ENCODE assay signal across 8 cellular contexts in the genomic region with DNA sequence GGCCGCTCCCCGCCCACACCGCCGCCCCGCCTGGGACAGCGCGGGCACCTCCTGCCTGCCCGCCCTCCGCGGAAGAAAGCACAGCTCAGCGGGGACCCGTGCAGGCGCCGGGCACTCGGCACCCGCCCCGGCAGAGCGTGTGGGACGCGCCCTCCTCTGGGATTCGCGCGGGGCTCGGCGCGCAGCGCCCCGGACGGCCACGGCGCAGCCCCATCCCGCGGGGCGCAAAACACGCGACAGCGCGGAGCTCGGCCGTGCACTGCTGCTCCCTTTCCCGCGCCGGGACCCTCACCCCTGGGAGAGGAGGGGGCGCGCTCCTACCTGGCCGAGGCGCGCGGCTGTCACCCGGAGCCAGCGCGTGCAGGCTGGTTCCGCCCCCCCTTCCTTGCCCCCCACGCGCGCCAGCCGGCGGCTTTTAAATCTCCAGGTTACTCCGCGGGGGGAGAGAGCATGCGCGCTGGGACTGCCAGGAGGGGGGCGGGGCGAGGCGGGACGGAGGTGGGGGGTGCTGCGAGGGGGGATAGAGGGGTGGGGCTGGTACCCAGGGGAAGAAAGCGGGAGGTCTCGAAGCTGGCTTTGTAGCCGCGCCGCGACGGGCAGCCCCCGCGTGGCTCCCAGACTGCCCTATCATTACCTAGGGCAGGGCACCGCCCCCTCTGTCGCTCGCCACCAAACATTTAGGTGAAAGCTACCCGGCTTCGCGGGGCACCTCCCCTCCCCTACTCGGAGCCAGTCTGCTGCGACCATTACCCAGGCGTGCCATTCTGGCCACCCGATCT. TPM values are rescaled to one million over a fixed set of nuclear protein-coding genes. Genes with fewer than 3 reads are reported as not detected.
DNase-seq lines count a peak whose midpoint lies in the region; ATAC-seq, FAIRE-seq and TF ChIP-seq lines count a peak whose summit lies in the region.

A gene with protein sequence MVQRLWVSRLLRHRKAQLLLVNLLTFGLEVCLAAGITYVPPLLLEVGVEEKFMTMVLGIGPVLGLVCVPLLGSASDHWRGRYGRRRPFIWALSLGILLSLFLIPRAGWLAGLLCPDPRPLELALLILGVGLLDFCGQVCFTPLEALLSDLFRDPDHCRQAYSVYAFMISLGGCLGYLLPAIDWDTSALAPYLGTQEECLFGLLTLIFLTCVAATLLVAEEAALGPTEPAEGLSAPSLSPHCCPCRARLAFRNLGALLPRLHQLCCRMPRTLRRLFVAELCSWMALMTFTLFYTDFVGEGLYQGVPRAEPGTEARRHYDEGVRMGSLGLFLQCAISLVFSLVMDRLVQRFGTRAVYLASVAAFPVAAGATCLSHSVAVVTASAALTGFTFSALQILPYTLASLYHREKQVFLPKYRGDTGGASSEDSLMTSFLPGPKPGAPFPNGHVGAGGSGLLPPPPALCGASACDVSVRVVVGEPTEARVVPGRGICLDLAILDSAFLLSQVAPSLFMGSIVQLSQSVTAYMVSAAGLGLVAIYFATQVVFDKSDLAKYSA (minus strand): TSS at position 437 of the 779 bp plus-strand sequence. CDS start 15,853 bp downstream, outside the sequence.

- H3K27ac Mint-ChIP-seq in GM23338: peak within 1 kb of the TSS; percentile 70; the same call in 1 of the 2 replicates

- H3K36me3 Mint-ChIP-seq in GM23338 (ENCODE audit: low read depth): no peaks in the 10 kb centered on the region; the same call in 2 of the 3 replicates

- 0 out of 2 replicates have a peak, but pooled peaks cover 10% of the 10 kb centered on the region for H3F3A ChIP-seq in GM23338 (replicated peaks; ENCODE audit: low read depth)

- no peak within 1 kb of the TSS for H3K27ac ChIP-seq in GM23338 (ENCODE audit: low read depth)
- H3K27ac ChIP-seq in GM12878 (ENCODE audit: control insufficient read depth, insufficient read depth): no peak within 1 kb of the TSS
- H3K27ac ChIP-seq in iPS-20b (ENCODE audit: low read length): no peak within 1 kb of the TSS
- H3K27ac ChIP-seq in spleen: peak within 1 kb of the TSS in 7 of 8 donors; percentile 58 to 78 (median 69)

- CTCF ChIA-PET in BJ (lab: Yijun Ruan, JAX) (interaction anchor here (0.6 to 15.8 kb wide), 6 partner anchors 10 to 88 kb away, joined by 3 to 161 read pairs (median 6); no protein-coding TSS in a partner anchor), GM12878 (lab: Yijun Ruan, JAX) (interaction anchor here (1.0 to 31.9 kb wide), 5 partner anchors 9 to 91 kb away, joined by 4 to 1339 read pairs (median 28); no protein-coding TSS in a partner anchor)

- H3K9me3 ChIP-seq in GM12878 (replicated peaks; ENCODE audit: control insufficient read depth, insufficient read depth, low read length): no peaks in the 10 kb centered on the region
- no peaks in the 10 kb centered on the region for H3K9me3 ChIP-seq in iPS-20b (ENCODE audit: insufficient read depth, low read depth, low read length)
- H3K9me3 ChIP-seq in spleen: no peaks in the 10 kb centered on the region

- H3K9me3 Mint-ChIP-seq in GM23338: no peaks in the 10 kb centered on the region; the same call in 2 of the 3 replicates

- peaks cover 41% of the 10 kb centered on the region for H3K4me1 Mint-ChIP-seq in GM23338

- peaks cover 28% of the 10 kb centered on the region for H3K27me3 Mint-ChIP-seq in GM23338 (ENCODE audit: insufficient read depth, low read depth, poor library complexity)

- peaks cover 36% of the 10 kb centered on the region for H3K79me2 ChIP-seq in GM23338 (replicated peaks; ENCODE audit: insufficient read depth)
- H3K79me2 ChIP-seq in GM12878 (ENCODE audit: control insufficient read depth, insufficient read depth, low read length): no peaks in the 10 kb centered on the region

- no peak for FAIRE-seq in GM12878 (lab: Jason Lieb, UNC)

- H3K4me3 ChIP-seq in BJ (ENCODE audit: low read depth, low read length): peak within 1 kb of the TSS; percentile 58
- peak within 1 kb of the TSS; percentile 82 for H3K4me3 ChIP-seq in GM23338
- peak within 1 kb of the TSS; percentile 77 for H3K4me3 ChIP-seq in GM12878
- H3K4me3 ChIP-seq in iPS-20b (ENCODE audit: low read length): peak within 1 kb of the TSS; percentile 60
- H3K4me3 ChIP-seq in spleen: peak within 1 kb of the TSS; percentile 72 to 95 (median 75)

- H3K9ac ChIP-seq in GM12878 (ENCODE audit: control insufficient read depth, insufficient read depth, low read length): peak within 1 kb of the TSS; percentile 39; the same call in 1 of the 2 replicates
- peak within 1 kb of the TSS; percentile 49; the same call in 1 of the 2 replicates for H3K9ac ChIP-seq in iPS-20b (ENCODE audit: low read depth, low read length)

- TF ChIP-seq POLR2A in GM12878 (IDR thresholded peaks at IDR 0.05; ENCODE audit: low read depth, low read length) (no peak), spleen (IDR thresholded peaks at IDR 0.05) (no peak)

- no TSS peak for BruUV-seq in GM12878 (replicated peaks; lab: Mats Ljungman, UMichigan)

- intact Hi-C loops in GM12878 (cut with micrococcal nuclease; ENCODE audit: unreplicated experiment): no loop called here
- intact Hi-C loops in spleen (cut with DNase I; ENCODE audit: low total_unique reads): no loop called here

- H3K4me1 ChIP-seq in GM23338 (ENCODE audit: insufficient read depth): peaks cover 30% of the 10 kb centered on the region
- peaks cover 9% of the 10 kb centered on the region for H3K4me1 ChIP-seq in GM12878 (ENCODE audit: control insufficient read depth, insufficient read depth, low read length)
- peaks cover 20% of the 10 kb centered on the region for H3K4me1 ChIP-seq in iPS-20b (ENCODE audit: insufficient read depth, low read length)
- peaks cover 8 to 60% (median 41%) of the 10 kb centered on the region in 6 donors for H3K4me1 ChIP-seq in spleen

- H3K4me3 Mint-ChIP-seq in GM23338: peak within 1 kb of the TSS; percentile 79

- no peak for TF ChIP-seq EP300 in GM12878 (IDR thresholded peaks at IDR 0.05; ENCODE audit: borderline replicate concordance in 1 of 2, control insufficient read depth in 1 of 2, low read depth in 2 of 2, low read length in 2 of 2)

- H3K27me3 ChIP-seq in BJ (ENCODE audit: control insufficient read depth, insufficient read depth, low read length) (peaks cover 2% of the 10 kb centered on the region; the same call in 1 of the 2 replicates), GM23338 (ENCODE audit: insufficient read depth) (peaks cover 12% of the 10 kb centered on the region), GM12878 (replicated peaks in 1 of 2; ENCODE audit: control insufficient read depth in 2 of 2, insufficient read depth in 2 of 2, low read length in 1 of 2) (peaks cover 0 to 4% of the 10 kb centered on the region in 2 experiments; a peak in 1 of 4 replicates), iPS-20b (ENCODE audit: insufficient read depth, low read length) (peaks cover 12% of the 10 kb centered on the region), spleen (replicated peaks in 1 of 7) (peaks cover 0 to 28% (median 3%) of the 10 kb centered on the region in 7 donors)

- no peak for TF ChIP-seq RAD21 in GM12878 (IDR thresholded peaks at IDR 0.05; ENCODE audit: insufficient read depth, low read depth, low read length)

- RAD21 ChIA-PET in GM12878 (lab: Charles Lee; ENCODE audit: unreplicated experiment): interaction anchor here (1.4 to 6.7 kb wide), 4 partner anchors 11 to 30 kb away, joined by 3 to 36 read pairs (median 14); no protein-coding TSS in a partner anchor

- peak within 1 kb of the TSS; percentile 91 for H2AFZ ChIP-seq in GM23338
- peak within 1 kb of the TSS; percentile 65 for H2AFZ ChIP-seq in GM12878 (ENCODE audit: control insufficient read depth, low read depth, low read length)

- no peak for DNase-seq in BJ (ENCODE audit: low read depth)
- DNase-seq in GM23338 (ENCODE audit: low spot score): peak; percentile 74
- peak; percentile 57 for DNase-seq in RPMI8226
- no peak for DNase-seq in GM12878 (ENCODE audit: low read depth, low spot score)
- DNase-seq in spleen: peak; percentile 85
- no peak for DNase-seq in OCI-M2 (lab: John Stamatoyannopoulos, UW; ENCODE audit: unreplicated experiment)

- ATAC-seq in GM23338 (peak; percentile 66), GM12878 (peak; percentile 85), GM21515 (IDR thresholded peaks at IDR 0.05; ENCODE audit: unreplicated experiment) (no peak)

- H3K9me2 ChIP-seq in GM23338 (ENCODE audit: insufficient read depth): no peaks in the 10 kb centered on the region

- H3K4me2 ChIP-seq in GM23338: peak within 1 kb of the TSS; percentile 92
- peak within 1 kb of the TSS; percentile 90 for H3K4me2 ChIP-seq in GM12878 (ENCODE audit: control insufficient read depth, insufficient read depth)

- WGBS in GM12878 (ENCODE audit: insufficient coverage, insufficient replicate concordance, low lambda C conversion rate, missing lambda C conversion rate): under 1% methylated on average over 48 of the region's 86 CpGs
- WGBS in spleen, 5 donors: 1 to 4% (median 1%) methylated on average over 27 to 86 of the region's 86 CpGs

- H3K36me3 ChIP-seq in BJ (ENCODE audit: control insufficient read depth, insufficient read depth, low read length): no peaks in the 10 kb centered on the region
- no peaks in the 10 kb centered on the region for H3K36me3 ChIP-seq in GM23338 (ENCODE audit: insufficient read depth)
- no peaks in the 10 kb centered on the region for H3K36me3 ChIP-seq in GM12878 (ENCODE audit: control insufficient read depth in 2 of 2, insufficient read depth in 2 of 2, low read length in 1 of 2)
- no peaks in the 10 kb centered on the region for H3K36me3 ChIP-seq in iPS-20b (ENCODE audit: insufficient read depth, low read depth, low read length)
- no peaks in the 10 kb centered on the region for H3K36me3 ChIP-seq in spleen

- in situ Hi-C loops in GM12878 (cut with MboI): no loop called here

- peaks cover 4% of the 10 kb centered on the region; the same call in 1 of the 2 replicates for H4K20me1 ChIP-seq in GM23338 (replicated peaks; ENCODE audit: insufficient read depth)
- peaks cover 3% of the 10 kb centered on the region; the same call in 1 of the 2 replicates for H4K20me1 ChIP-seq in GM12878 (ENCODE audit: control insufficient read depth, insufficient read depth)

- SMC1A ChIA-PET in GM12878 (lab: Charles Lee; ENCODE audit: uncharacterized antibody, unreplicated experiment): interaction anchor here (0.8 to 7.2 kb wide), 5 partner anchors 8 to 31 kb away, joined by 3 to 62 read pairs (median 26); no protein-coding TSS in a partner anchor

- POLR2A ChIA-PET in BJ (lab: Charles Lee): no interaction called here
- POLR2A ChIA-PET in GM12878 (lab: Charles Lee): interaction anchor here (1.0 to 5.0 kb wide), 3 partner anchors 11 to 69 kb away, joined by 4 to 24 read pairs (median 21); no protein-coding TSS in a partner anchor

- TF ChIP-seq CTCF in BJ (IDR thresholded peaks at IDR 0.05; ENCODE audit: insufficient read depth, low read depth, low read length) (no peak), GM23338 (conservative IDR thresholded peaks at IDR 0.05; ENCODE audit: low read depth in 2 of 2) (no peak), GM12878 (IDR thresholded peaks at IDR 0.05 in 2 of 3, conservative IDR thresholded peaks at IDR 0.05 in 1 of 3; ENCODE audit: control insufficient read depth in 2 of 3, extremely low read depth in 1 of 3, insufficient read depth in 1 of 3, low read depth in 3 of 3, low read length in 3 of 3) (no peak), spleen (IDR thresholded peaks at IDR 0.05 in 8 of 11, conservative IDR thresholded peaks at IDR 0.05 in 3 of 11) (no peak)

RNA-seq across cellular contexts. Expression of the gene that starts here (rescaled TPM):
- 0.70 and 0.91 TPM in 2 replicates for polyA plus RNA-seq in BJ (2011; rRNA removed)
- 0.41 and 0.57 TPM in 2 replicates for polyA minus RNA-seq in BJ (2011; rRNA and poly(A)+ RNA removed)
- 14.4 and 16.0 TPM in 2 replicates for total RNA-seq in GM23338 (2014; rRNA removed; shearing (Covaris generic))
- 4.6 and 4.7 TPM in 2 replicates for polyA plus RNA-seq in GM23338 (2016; fragmentation: Nextera tagmentation; extraction: Ambion mirVana)
- 17.9 and 20.3 TPM in 2 replicates for total RNA-seq in GM12878 (2013; cell fraction: nucleolus; rRNA removed)
- 8.8 and 10.3 TPM in 2 replicates for total RNA-seq in GM12878 (2014; rRNA removed)
- 3.8 and 4.4 TPM in 2 replicates for total RNA-seq in GM12878 (2014; rRNA removed; fragmentation: Illumina TruSeq; extraction: Trizol)
- total RNA-seq in GM12878 (2021): 9.8 and 9.9 TPM in 2 replicates
- 1.1 TPM for polyA plus RNA-seq in GM12878 (2011; ENCODE audit: low read depth)
- 6.5 and 10.2 TPM in 2 replicates for polyA plus RNA-seq in GM12878 (2011; rRNA removed)
- polyA plus RNA-seq in GM12878 (2011; cell fraction: cytosol; rRNA removed): 10.3 and 13.0 TPM in 2 replicates
- polyA plus RNA-seq in GM12878 (2011; cell fraction: nucleus; rRNA removed): 28.7 and 39.6 TPM in 2 replicates
- polyA plus RNA-seq in GM12878 (2012): 2.1 TPM in 2 replicates
- 3.7 and 3.9 TPM in 2 replicates for polyA plus RNA-seq in GM12878 (2014; fragmentation: Illumina TruSeq; extraction: Trizol)
- under 1 TPM; 0.26 to 0.60 TPM for polyA plus RNA-seq in GM12878 (2014; fragmentation: Nextera tagmentation; extraction: Ambion mirVana)
- polyA plus RNA-seq in GM12878 (2014; rRNA removed): 7.2 and 7.5 TPM in 2 replicates
- polyA plus RNA-seq in GM12878 (2016; fragmentation: Nextera tagmentation; extraction: Ambion mirVana): 1 to 10 TPM; 1.2 to 1.4 TPM
- 4.8 and 7.7 TPM in 2 replicates for polyA minus RNA-seq in GM12878 (2011; rRNA and poly(A)+ RNA removed)
- polyA minus RNA-seq in GM12878 (2011; cell fraction: cytosol; rRNA and poly(A)+ RNA removed): 2.4 and 3.7 TPM in 2 replicates
- 5.4 and 8.4 TPM in 2 replicates for polyA minus RNA-seq in GM12878 (2011; cell fraction: nucleus; rRNA and poly(A)+ RNA removed)
- total RNA-seq in spleen: 10 to 100 TPM; 22.8 to 43.7 (median 30.4) TPM
- 10 to 100 TPM; 16.8 to 41.5 (median 36.0) TPM for polyA plus RNA-seq in spleen

Comparison
In these comparisons a context has a peak if more than half of its experiments do, and no peak if none do; other contexts are left out.
1. DNase-seq: peak in GM23338 (single experiment), RPMI8226 (single experiment) and spleen (single experiment); none in BJ (single experiment), GM12878 (single experiment) and OCI-M2 (single experiment).
2. H3K27ac ChIP-seq: peak in spleen (7 of 8); none in GM23338 (single experiment), GM12878 (single experiment) and iPS-20b (single experiment).
3. Peak in every context shown above with its lines, with median percentiles within 50 percentile points of each other: H3K4me3 ChIP-seq.